ENCODE assay signal across 19 cellular contexts in the genomic region with DNA sequence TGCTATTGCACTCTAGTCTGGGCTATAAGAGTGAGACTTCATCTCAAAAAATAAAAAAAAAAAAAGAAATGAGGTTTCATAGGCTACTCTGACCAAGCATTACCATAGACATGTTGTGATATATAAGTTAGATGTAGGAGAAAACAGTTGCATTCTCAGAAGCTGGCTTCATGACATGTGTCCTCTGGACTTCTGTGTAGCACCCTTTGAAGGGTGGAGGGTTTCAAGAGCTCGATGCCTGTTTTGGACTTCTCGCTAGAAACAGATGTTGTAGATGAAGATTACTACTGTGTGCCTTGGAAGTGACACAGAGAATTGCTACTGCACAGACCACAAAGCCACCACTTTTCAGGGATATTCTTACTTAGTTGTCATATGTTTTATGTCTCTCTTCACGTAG. TPM values are rescaled to one million over a fixed set of nuclear protein-coding genes. Genes with fewer than 3 reads are reported as not detected.
A peak's percentile ranks its signal among the peaks of the same experiment; 100 is the strongest.
DNase-seq lines count a peak whose midpoint lies in the region; ATAC-seq and TF ChIP-seq lines count a peak whose summit lies in the region.
"Had no signal": no experiment of that assay in that cellular context is flagged by ENCODE, and none has a peak within 500 bp of the region (broad histone marks: within the 10 kb centered on the region; RNA-seq: fewer than 3 reads in every experiment).

No MANE protein-coding gene starts in this region.

- H3K4me3 ChIP-seq in BLaER1 treated with 17β-estradiol and CSF1 and Interleukin-3, amounts not matched to agents 10 nM and 100 nM: 0 out of 20 replicates have a peak overlapping the region, but pooled peaks of 1 of the 10 experiments have one; percentile 8
- H3K4me3 ChIP-seq in spleen: no peak overlapping the region
- H3K4me3 ChIP-seq: esophagus squamous epithelium, left lung, right lobe of liver had no signal

- H3K36me3 Mint-ChIP-seq in dendritic cell treated with granulocyte-macrophage colony-stimulating factor and Interleukin-4, amounts not matched to agents 40 ng/mL and 50 ng/mL, for 4 days (ENCODE audit: low read depth): peaks cover 64% of the 10 kb centered on the region
- H3K36me3 Mint-ChIP-seq: activated CD4-positive, alpha-beta memory T cell treated with anti-CD3 and anti-CD28 coated beads for 36 hours had no signal

- peaks cover 72 to 83% (median 74%) of the 10 kb centered on the region in 10 experiments for H3K4me1 ChIP-seq in BLaER1 treated with 17β-estradiol and CSF1 and Interleukin-3, amounts not matched to agents 10 nM and 100 nM
- peaks cover 37 to 100% (median 82%) of the 10 kb centered on the region in 6 donors for H3K4me1 ChIP-seq in spleen
- H3K4me1 ChIP-seq: right lobe of liver had no signal

- H3K4me3 Mint-ChIP-seq in dendritic cell treated with granulocyte-macrophage colony-stimulating factor and Interleukin-4, amounts not matched to agents 40 ng/mL and 50 ng/mL, for 4 days: no peak overlapping the region
- H3K4me3 Mint-ChIP-seq: activated CD4-positive, alpha-beta memory T cell treated with anti-CD3 and anti-CD28 coated beads for 36 hours; activated naive CD4-positive, alpha-beta T cell treated with anti-CD3 and anti-CD28 coated beads for 36 hours; CD8-positive, alpha-beta T cell; T-helper 1 cell treated with Interleukin-12 subunit alpha and Interleukin-12 subunit beta and Interleukin-4 antibody, amounts not matched to agents 30 μg/mL and 1 μg/mL, for 36 hours had no signal

- 60 to 79% (median 71%) methylated on average over 3 of the region's 3 CpGs for WGBS in spleen, 5 donors

- H3K36me3 ChIP-seq in BLaER1 treated with 17β-estradiol and CSF1 and Interleukin-3, amounts not matched to agents 10 nM and 100 nM: peaks cover 0 to 71% (median 6%) of the 10 kb centered on the region in 11 experiments; a peak in 11 of 22 replicates
- H3K36me3 ChIP-seq in spleen: peaks cover 0 to 49% (median 0%) of the 10 kb centered on the region in 6 donors
- H3K36me3 ChIP-seq: esophagus squamous epithelium, right lobe of liver had no signal

- ATAC-seq in HG03354 (IDR thresholded peaks at IDR 0.05; ENCODE audit: poor library complexity, severe bottlenecking, unreplicated experiment): peak; percentile 6
- ATAC-seq in activated CD4-positive, CD25-positive, alpha-beta regulatory T cell treated with anti-CD3 and anti-CD28 coated beads, Interleukin-2, amount 50 U/mL, for 24 hours: no peak
- ATAC-seq: CD8-positive, alpha-beta T cell; left lung; right lobe of liver had no signal

- peaks cover 3 to 100% (median 31%) of the 10 kb centered on the region in 11 experiments; a peak in 17 of 22 replicates for H4K20me1 ChIP-seq in BLaER1 treated with 17β-estradiol and CSF1 and Interleukin-3, amounts not matched to agents 10 nM and 100 nM

- H3K9me3 Mint-ChIP-seq in dendritic cell treated with granulocyte-macrophage colony-stimulating factor and Interleukin-4, amounts not matched to agents 40 ng/mL and 50 ng/mL, for 4 days: no peaks in the 10 kb centered on the region
- H3K9me3 Mint-ChIP-seq: activated CD4-positive, alpha-beta memory T cell treated with anti-CD3 and anti-CD28 coated beads for 36 hours; activated naive CD4-positive, alpha-beta T cell treated with anti-CD3 and anti-CD28 coated beads for 36 hours; CD8-positive, alpha-beta T cell; T-helper 1 cell treated with Interleukin-12 subunit alpha and Interleukin-12 subunit beta and Interleukin-4 antibody, amounts not matched to agents 30 μg/mL and 1 μg/mL, for 36 hours had no signal

- DNase-seq in spleen: no peak
- DNase-seq in NCI-H524 treated with DMSO at 0.1 percent for 48 hours (lab: John Stamatoyannopoulos, UW): no peak
- DNase-seq in ACHN: no peak
- no peak for DNase-seq in activated effector memory CD4-positive, alpha-beta T cell treated with anti-CD3 and anti-CD28 coated beads, Interleukin-2, amount 50 U/mL, for 16 hours
- DNase-seq: activated CD4-positive, alpha-beta memory T cell treated with anti-CD3 and anti-CD28 coated beads for 36 hours; activated naive CD4-positive, alpha-beta T cell treated with anti-CD3 and anti-CD28 coated beads for 36 hours; CD8-positive, alpha-beta T cell; effector memory CD4-positive, alpha-beta T cell; esophagus squamous epithelium; left lung; NCI-H1105; NCI-H2081 treated with DMSO at 0.1 percent for 48 hours; NCI-H510A; right lobe of liver had no signal

- H3K4me1 Mint-ChIP-seq in dendritic cell treated with granulocyte-macrophage colony-stimulating factor and Interleukin-4, amounts not matched to agents 40 ng/mL and 50 ng/mL, for 4 days (ENCODE audit: low read depth): peaks cover 75% of the 10 kb centered on the region

- no peaks in the 10 kb centered on the region for H3K9me3 ChIP-seq in BLaER1 treated with 17β-estradiol and CSF1 and Interleukin-3, amounts not matched to agents 10 nM and 100 nM (replicated peaks in 1 of 11)
- no peaks in the 10 kb centered on the region for H3K9me3 ChIP-seq in spleen
- H3K9me3 ChIP-seq: esophagus squamous epithelium, left lung, right lobe of liver had no signal

- in situ Hi-C loops in ACHN (cut with HindIII; ENCODE audit: low pct_ligation_motif_present, low pct_unique_long_range_greater_than_20kb, low sequenced_read_pairs): no loop called here

- H3K27me3 Mint-ChIP-seq in dendritic cell treated with granulocyte-macrophage colony-stimulating factor and Interleukin-4, amounts not matched to agents 40 ng/mL and 50 ng/mL, for 4 days: no peaks in the 10 kb centered on the region
- H3K27me3 Mint-ChIP-seq: activated CD4-positive, alpha-beta memory T cell treated with anti-CD3 and anti-CD28 coated beads for 36 hours had no signal

- peak overlapping the region; percentile 84 for H3K27ac Mint-ChIP-seq in dendritic cell treated with granulocyte-macrophage colony-stimulating factor and Interleukin-4, amounts not matched to agents 40 ng/mL and 50 ng/mL, for 4 days
- H3K27ac Mint-ChIP-seq: activated CD4-positive, alpha-beta memory T cell treated with anti-CD3 and anti-CD28 coated beads for 36 hours; activated naive CD4-positive, alpha-beta T cell treated with anti-CD3 and anti-CD28 coated beads for 36 hours; CD8-positive, alpha-beta T cell; T-helper 1 cell treated with Interleukin-12 subunit alpha and Interleukin-12 subunit beta and Interleukin-4 antibody, amounts not matched to agents 30 μg/mL and 1 μg/mL, for 36 hours had no signal

- TF ChIP-seq CTCF in spleen (IDR thresholded peaks at IDR 0.05 in 8 of 11, conservative IDR thresholded peaks at IDR 0.05 in 3 of 11): no peak

- intact Hi-C loops in dendritic cell treated with granulocyte-macrophage colony-stimulating factor and Interleukin-4, amounts not matched to agents 40 ng/mL and 50 ng/mL, for 4 days (cut with micrococcal nuclease): no loop called here
- intact Hi-C loops in spleen (cut with DNase I; ENCODE audit: low total_unique reads): no loop called here

- no peak for TF ChIP-seq POLR2A in spleen (IDR thresholded peaks at IDR 0.05)

- peak overlapping the region in 10 of 11 experiments; percentile 51 to 90 (median 81); a peak in 20 of 22 replicates for H3K27ac ChIP-seq in BLaER1 treated with 17β-estradiol and CSF1 and Interleukin-3, amounts not matched to agents 10 nM and 100 nM
- peak overlapping the region; percentile 73 to 92 (median 82) for H3K27ac ChIP-seq in spleen
- H3K27ac ChIP-seq: right lobe of liver had no signal

- H3K27me3 ChIP-seq in BLaER1 treated with 17β-estradiol and CSF1 and Interleukin-3, amounts not matched to agents 10 nM and 100 nM: no peaks in the 10 kb centered on the region
- H3K27me3 ChIP-seq in spleen (replicated peaks in 1 of 7): no peaks in the 10 kb centered on the region
- H3K27me3 ChIP-seq: esophagus squamous epithelium, left lung, right lobe of liver had no signal

- peak overlapping the region; percentile 73 to 93 (median 89) for H3K4me2 ChIP-seq in BLaER1 treated with 17β-estradiol and CSF1 and Interleukin-3, amounts not matched to agents 10 nM and 100 nM

- peak overlapping the region in 10 of 11 experiments; percentile 63 to 80 (median 73); a peak in 13 of 22 replicates for H3K9ac ChIP-seq in BLaER1 treated with 17β-estradiol and CSF1 and Interleukin-3, amounts not matched to agents 10 nM and 100 nM

RNA-seq across cellular contexts. Expression of gene ATP6V1E2, which starts 28.0 kb away (rescaled TPM):
- total RNA-seq in spleen: 1 to 10 TPM; 2.8 to 6.6 (median 4.8) TPM
- polyA plus RNA-seq in spleen: 1 to 10 TPM; 2.6 to 5.5 (median 4.7) TPM

RNA-seq across cellular contexts. Expression of gene RHOQ, which starts 28.1 kb away (rescaled TPM):
- total RNA-seq in spleen: 100 to 1,000 TPM in 4 of 7 donors, 10 to 100 TPM in 3; 83.4 to 126 (median 110) TPM
- polyA plus RNA-seq in spleen: 10 to 100 TPM; 32.6 to 44.4 (median 33.7) TPM

RNA-seq across cellular contexts. Expression of gene PIGF, which starts 46.4 kb away (rescaled TPM):
- total RNA-seq in spleen: 10 to 100 TPM; 14.3 to 29.0 (median 22.2) TPM
- 10 to 100 TPM in 2 of 3 donors, 1 to 10 TPM in 1; 6.5 to 15.1 (median 13.3) TPM for polyA plus RNA-seq in spleen

RNA-seq across cellular contexts. Expression of gene CRIPT, which starts 46.6 kb away (rescaled TPM):
- total RNA-seq in spleen: 10 to 100 TPM; 11.8 to 17.8 (median 14.9) TPM
- polyA plus RNA-seq in spleen: 10 to 100 TPM in 1 of 3 donors, 1 to 10 TPM in 2; 7.1 to 12.0 (median 9.4) TPM
